In genomic region chr14:78849952-78850351, GRCh38 we compare ENCODE assay signal across 2 cellular contexts.
TF ChIP-seq lines count a peak whose summit lies in the region.

No MANE protein-coding gene starts in this region.

TF ChIP-seq in GM23338, 12 proteins besides CTCF, POLR2A, EP300 and RAD21:
- TF ChIP-seq REST (IDR thresholded peaks at IDR 0.05; ENCODE audit: unreplicated experiment) (no peak), STAT1 (IDR thresholded peaks at IDR 0.05; ENCODE audit: unreplicated experiment) (no peak), ZNF331 (CRISPR knock-in tag; IDR thresholded peaks at IDR 0.05; ENCODE audit: low read depth) (no peak), EZH2 (IDR thresholded peaks at IDR 0.05; ENCODE audit: low read depth, unreplicated experiment) (no peak), NANOG (IDR thresholded peaks at IDR 0.05; ENCODE audit: borderline replicate concordance) (no peak), EZH2phosphoT487 (IDR thresholded peaks at IDR 0.05; ENCODE audit: unreplicated experiment) (no peak), ZNF114 (CRISPR knock-in tag; IDR thresholded peaks at IDR 0.05) (no peak), ETS1 (IDR thresholded peaks at IDR 0.05) (no peak), CREB1 (CRISPR knock-in tag; IDR thresholded peaks at IDR 0.05; ENCODE audit: low read depth) (no peak)

TF ChIP-seq in H1, 55 proteins besides CTCF, POLR2A, EP300 and RAD21:
- TF ChIP-seq SIRT6 (IDR thresholded peaks at IDR 0.05; ENCODE audit: low read length) (no peak), NRF1 (IDR thresholded peaks at IDR 0.05; ENCODE audit: low read depth, low read length) (no peak), KDM5A (IDR thresholded peaks at IDR 0.05; ENCODE audit: low read length) (no peak)
TF ChIP-seq in H1: peak in this region for 0.
